Comparison of ENCODE assay signal across 16 cellular contexts in the genomic region with DNA sequence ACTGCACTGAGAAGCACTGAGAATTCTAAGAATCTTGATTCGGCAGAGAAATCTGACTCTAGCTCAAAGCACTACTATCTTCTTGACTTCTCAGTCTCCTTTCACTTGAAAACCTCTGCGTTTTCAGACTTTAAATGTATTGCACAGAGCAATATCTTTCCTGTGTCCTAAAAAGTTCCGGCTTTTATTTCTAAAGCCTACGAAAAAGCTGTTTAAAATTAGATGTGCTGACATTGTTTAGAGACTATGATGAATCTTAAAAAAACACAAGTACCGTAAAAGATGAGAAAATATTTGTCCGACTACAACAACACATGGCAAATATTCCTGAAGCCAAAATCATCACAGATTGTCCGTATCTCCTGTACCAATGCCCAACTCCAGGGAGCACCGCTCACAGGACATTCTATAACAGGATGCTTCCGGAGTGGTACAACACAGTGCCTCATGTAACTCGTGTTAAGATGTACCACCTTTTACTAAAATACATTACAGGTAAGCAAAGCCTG.
DNase-seq lines count a peak whose midpoint lies in the region; ATAC-seq and TF ChIP-seq lines count a peak whose summit lies in the region.
"Had no signal": no experiment of that assay in that cellular context is flagged by ENCODE, and none has a peak within 500 bp of the region (broad histone marks: within the 10 kb centered on the region; RNA-seq: fewer than 3 reads in every experiment).

No MANE protein-coding gene starts in this region.

- no peaks in the 10 kb centered on the region for H3K27me3 Mint-ChIP-seq in Calu3 (ENCODE audit: unreplicated experiment)
- H3K27me3 Mint-ChIP-seq: effector memory CD8-positive, alpha-beta T cell had no signal

- H3K4me3 ChIP-seq in psoas muscle: peak overlapping the region; percentile 15
- H3K4me3 ChIP-seq: upper lobe of right lung had no signal

- H3K27ac ChIP-seq in VCaP: peak overlapping the region; percentile 73
- H3K27ac ChIP-seq in psoas muscle: no peak overlapping the region
- H3K27ac ChIP-seq: upper lobe of right lung had no signal

- TF ChIP-seq CTCF in AG09319 (IDR thresholded peaks at IDR 0.05; ENCODE audit: low read depth, low read length) (no peak; the same call in 1 of the 2 replicates), VCaP (conservative IDR thresholded peaks at IDR 0.05) (no peak), psoas muscle (IDR thresholded peaks at IDR 0.05) (no peak), Calu3 (IDR thresholded peaks at IDR 0.05; ENCODE audit: unreplicated experiment) (no peak)

- CTCF ChIA-PET in Calu3 (lab: Charles Lee): no interaction called here

- intact Hi-C loops in psoas muscle (cut with DNase I): no loop called here
- intact Hi-C loops in Calu3 (cut with micrococcal nuclease; ENCODE audit: unreplicated experiment): no loop called here

- ATAC-seq in psoas muscle (no peak), HG03097 (IDR thresholded peaks at IDR 0.05; ENCODE audit: low FRiP score, unreplicated experiment) (no peak)
- ATAC-seq: effector memory CD8-positive, alpha-beta T cell; upper lobe of right lung had no signal

- BruUV-seq in Calu3 (replicated peaks; lab: Mats Ljungman, UMichigan): no TSS peak

- no peaks in the 10 kb centered on the region for H3K27me3 ChIP-seq in psoas muscle (ENCODE audit: insufficient read depth in 3 of 3, low read length in 2 of 3)
- H3K27me3 ChIP-seq: upper lobe of right lung had no signal

- H3K4me1 Mint-ChIP-seq in Calu3 (ENCODE audit: low read depth, unreplicated experiment): peaks cover 11% of the 10 kb centered on the region
- H3K4me1 Mint-ChIP-seq: B cell had no signal

- H3K9me3 Mint-ChIP-seq in Calu3 (ENCODE audit: low read depth, unreplicated experiment): peaks cover under 1% of the 10 kb centered on the region
- H3K9me3 Mint-ChIP-seq: effector memory CD8-positive, alpha-beta T cell had no signal

- H3K4me3 Mint-ChIP-seq in Calu3 (ENCODE audit: low read depth, unreplicated experiment): no peak overlapping the region
- H3K4me3 Mint-ChIP-seq: B cell; effector memory CD8-positive, alpha-beta T cell had no signal

- no peaks in the 10 kb centered on the region for H3K9me3 ChIP-seq in psoas muscle
- H3K9me3 ChIP-seq: upper lobe of right lung had no signal

- no peaks in the 10 kb centered on the region for H3K36me3 ChIP-seq in psoas muscle (ENCODE audit: insufficient read depth in 1 of 2, low read depth in 1 of 2)
- H3K36me3 ChIP-seq: upper lobe of right lung had no signal

- DNase-seq in AG09319 (ENCODE audit: extremely low read depth, low read depth) (peak; percentile 38), fibroblast of peridontal ligament (ENCODE audit: extremely low read depth) (peak; percentile 68), psoas muscle (no peak), activated T-cell treated with anti-CD3 and anti-CD28 coated beads for 4 hours (no peak), kidney tubule cell (ENCODE audit: low spot score) (no peak), Calu3 (no peak)
- DNase-seq: activated CD4-positive, alpha-beta T cell treated with anti-CD3 and anti-CD28 coated beads for 48 hours; amniotic stem cell; effector memory CD8-positive, alpha-beta T cell; hypothalamus; NCI-H1417 treated with DMSO at 0.1 percent for 48 hours; upper lobe of right lung had no signal

- H3K4me1 ChIP-seq in psoas muscle: peaks cover 3% of the 10 kb centered on the region

- WGBS in psoas muscle, 3 donors: 6 to 8% (median 8%) methylated on average over 10 of the region's 10 CpGs

- peaks cover 7% of the 10 kb centered on the region for H3K36me3 Mint-ChIP-seq in Calu3 (ENCODE audit: insufficient read depth, unreplicated experiment)

- H3K27ac Mint-ChIP-seq in Calu3 (ENCODE audit: unreplicated experiment): no peak overlapping the region
- H3K27ac Mint-ChIP-seq: B cell; effector memory CD8-positive, alpha-beta T cell; IgD-negative memory B cell had no signal

Comparison
In these comparisons a context has a peak if more than half of its experiments do, and no peak if none do; other contexts are left out.
1. DNase-seq: peak in AG09319 (single experiment) and fibroblast of peridontal ligament (single experiment); none in psoas muscle (0 of 2), activated T-cell treated with anti-CD3 and anti-CD28 coated beads for 4 hours (single experiment), kidney tubule cell (single experiment) and Calu3 (single experiment).